ENCODE assay signal across 27 cellular contexts in genomic region chr10:87694011-87694794, GRCh38. TPM values are rescaled to one million over a fixed set of nuclear protein-coding genes. Genes with fewer than 3 reads are reported as not detected.
A peak's percentile ranks its signal among the peaks of the same experiment; 100 is the strongest.
DNase-seq lines count a peak whose midpoint lies in the region; ATAC-seq and TF ChIP-seq lines count a peak whose summit lies in the region.
"Had no signal": no experiment of that assay in that cellular context is flagged by ENCODE, and none has a peak within 500 bp of the region (broad histone marks: within the 10 kb centered on the region; RNA-seq: fewer than 3 reads in every experiment).

No MANE protein-coding gene starts in this region.

- TF ChIP-seq CTCF in colonic mucosa (IDR thresholded peaks at IDR 0.05) (no peak), transverse colon (IDR thresholded peaks at IDR 0.05) (no peak), ascending aorta (IDR thresholded peaks at IDR 0.05) (no peak)

- ATAC-seq in GM21737 (IDR thresholded peaks at IDR 0.05; ENCODE audit: unreplicated experiment) = no peak
- ATAC-seq: gastroesophageal sphincter; HepG2; left lung; naive thymus-derived CD4-positive, alpha-beta T cell; Right ventricle myocardium inferior; stimulated activated memory B cell treated with anti-CD40 and anti-IgM and Interleukin-4, amounts not matched to agents 10 μg/mL and 1 μg/mL and 100 μg/mL, for 72 hours had no signal

- H3K4me3 ChIP-seq in MG63 (no peak overlapping the region), colonic mucosa (no peak overlapping the region), transverse colon (no peak overlapping the region), ascending aorta (no peak overlapping the region)
- H3K4me3 ChIP-seq: esophagus squamous epithelium, gastroesophageal sphincter, HAP-1, left lung had no signal

- H3K9me3 ChIP-seq in MG63 (no peaks in the 10 kb centered on the region), colonic mucosa (no peaks in the 10 kb centered on the region), transverse colon (no peaks in the 10 kb centered on the region), ascending aorta (no peaks in the 10 kb centered on the region)
- H3K9me3 ChIP-seq: esophagus squamous epithelium, gastroesophageal sphincter, HAP-1, left lung had no signal

- no peak for TF ChIP-seq POLR2A in transverse colon (IDR thresholded peaks at IDR 0.05)

- H3K27ac ChIP-seq in colonic mucosa = peak overlapping the region; percentile 76
- peak overlapping the region; percentile 75 to 81 (median 79) for H3K27ac ChIP-seq in transverse colon
- H3K27ac ChIP-seq in ascending aorta = no peak overlapping the region
- H3K27ac ChIP-seq: esophagus squamous epithelium, gastroesophageal sphincter, left lung had no signal

- DNase-seq in HCEC 1CT = peak; percentile 59
- DNase-seq in MG63 = peak; percentile 3
- peak; percentile 71 for DNase-seq in colonic mucosa
- peak; percentile 32 for DNase-seq in transverse colon
- DNase-seq in ascending aorta (ENCODE audit: low spot score in 2 of 2) = no peak
- no peak for DNase-seq in NCI-H510A (lab: John Stamatoyannopoulos, UW)
- DNase-seq: activated CD4-positive, alpha-beta T cell treated with anti-CD3 and anti-CD28 coated beads for 4 hours; activated effector memory CD4-positive, alpha-beta T cell treated with Interleukin-2 at 50 U/mL for 16 hours; activated naive CD8-positive, alpha-beta T cell treated with anti-CD3 and anti-CD28 coated beads for 36 hours; activated T-cell treated with anti-CD3 and anti-CD28 coated beads for 4 hours; caudate nucleus; dermis blood vessel endothelial cell; esophagus squamous epithelium; hypothalamus; left lung; naive thymus-derived CD4-positive, alpha-beta T cell; NCI-H1105; NCI-H2029 treated with DMSO at 0.1 percent for 48 hours; NCI-H2227 treated with DMSO at 0.1 percent for 48 hours; stimulated activated CD4-positive, alpha-beta T cell treated with anti-CD3 and anti-CD28 coated beads, Interleukin-4, amount 100 ng/mL, for 4 hours; substantia nigra had no signal

- no peak for TF ChIP-seq EP300 in transverse colon (IDR thresholded peaks at IDR 0.05; ENCODE audit: low read depth)

- in situ Hi-C loops in transverse colon (cut with MboI; ENCODE audit: low pct_ligation_motif_present in 1 of 4, low pct_unique_long_range_greater_than_20kb in 1 of 4, low sequenced_read_pairs in 3 of 4) = no loop called here

- peak overlapping the region in 1 of 2 donors; percentile 56 for H3K9ac ChIP-seq in colonic mucosa (ENCODE audit: low read depth in 2 of 2, low read length in 2 of 2)

- H3K27me3 ChIP-seq in MG63 (no peaks in the 10 kb centered on the region), colonic mucosa (no peaks in the 10 kb centered on the region), transverse colon (no peaks in the 10 kb centered on the region), ascending aorta (no peaks in the 10 kb centered on the region)
- H3K27me3 ChIP-seq: esophagus squamous epithelium, gastroesophageal sphincter, left lung had no signal

- 44 to 54% methylated on average over 4 of the region's 4 CpGs for WGBS in transverse colon (ENCODE audit: low coverage in 1 of 2), 2 donors

- no peaks in the 10 kb centered on the region for H3K36me3 ChIP-seq in MG63
- no peaks in the 10 kb centered on the region for H3K36me3 ChIP-seq in colonic mucosa
- no peaks in the 10 kb centered on the region for H3K36me3 ChIP-seq in transverse colon
- H3K36me3 ChIP-seq in ascending aorta = no peaks in the 10 kb centered on the region
- H3K36me3 ChIP-seq: esophagus squamous epithelium, gastroesophageal sphincter, HAP-1, left lung had no signal

- H3K4me1 ChIP-seq in colonic mucosa (peaks cover 13% of the 10 kb centered on the region), transverse colon (peaks cover 4 to 56% (median 28%) of the 10 kb centered on the region in 4 donors), ascending aorta (no peaks in the 10 kb centered on the region)
- H3K4me1 ChIP-seq: gastroesophageal sphincter had no signal

- intact Hi-C loops in colonic mucosa (cut with DNase I) (no loop called here), transverse colon (cut with DNase I; ENCODE audit: low total_unique reads) (no loop called here), ascending aorta (cut with DNase I) (no loop called here)

RNA-seq across cellular contexts. Expression of gene PAPSS2, which starts 34.5 kb away (rescaled TPM):
- total RNA-seq in MG63 (2014; rRNA removed; shearing (Covaris generic); ENCODE audit: low replicate concordance) = 34.2 and 38.6 TPM in 2 replicates
- total RNA-seq in colonic mucosa = 100 to 1,000 TPM; 279 to 310 TPM
- total RNA-seq in transverse colon = 100 to 1,000 TPM in 1 of 4 donors, 10 to 100 TPM in 3; 17.3 to 117 (median 88.4) TPM
- 14.8 TPM for total RNA-seq in ascending aorta

Comparison
In these comparisons a context has a peak if more than half of its experiments do, and no peak if none do; other contexts are left out.
1. DNase-seq: peak in HCEC 1CT (single experiment), MG63 (single experiment), colonic mucosa (single experiment) and transverse colon (single experiment); none in ascending aorta (0 of 2) and NCI-H510A (single experiment).
2. H3K27ac ChIP-seq: peak in colonic mucosa (single experiment) and transverse colon (4 of 4); none in ascending aorta (0 of 2).